25 cellular contexts compared by ENCODE assay signal in genomic region chr9:9820411-9820810, GRCh38.
"Had no signal": no experiment of that assay in that cellular context is flagged by ENCODE, and none has a peak within 500 bp of the region (broad histone marks: within the 10 kb centered on the region; RNA-seq: fewer than 3 reads in every experiment).

No MANE protein-coding gene starts in this region.

- H3K4me3 ChIP-seq: adrenal gland, body of pancreas, esophagus muscularis mucosa, left lung, neural progenitor cell, spleen, upper lobe of right lung had no signal

- H2AFZ ChIP-seq: neural progenitor cell had no signal

- H3K27me3 Mint-ChIP-seq: activated B cell treated with CpG ODN at 0.5 μM for 24 hours; activated CD4-positive, alpha-beta T cell treated with anti-CD3 and anti-CD28 coated beads for 36 hours; activated naive CD8-positive, alpha-beta T cell; effector memory CD8-positive, alpha-beta T cell had no signal

- H3K9me3 Mint-ChIP-seq: activated T-helper 2 cell treated with anti-CD3 and anti-CD28 coated beads, Interferon-gamma antibody, Interleukin-2, Interleukin-4, amounts not matched to agents 10 μg/mL and 5 μg/mL and 100 μg/mL, durations not matched to agents 14 hours and 24 hours and 36 hours; neural progenitor cell had no signal

- H3K36me3 ChIP-seq: adrenal gland, esophagus muscularis mucosa, left lung, neural progenitor cell, spleen, upper lobe of right lung had no signal

- H3K27ac Mint-ChIP-seq: activated B cell treated with CpG ODN at 0.5 μM for 24 hours; activated CD4-positive, alpha-beta T cell treated with anti-CD3 and anti-CD28 coated beads for 36 hours; activated naive CD8-positive, alpha-beta T cell; activated T-helper 2 cell treated with anti-CD3 and anti-CD28 coated beads, Interferon-gamma antibody, Interleukin-2, Interleukin-4, amounts not matched to agents 10 μg/mL and 5 μg/mL and 100 μg/mL, durations not matched to agents 14 hours and 24 hours and 36 hours; effector memory CD8-positive, alpha-beta T cell; mesothelial cell of epicardium; naive thymus-derived CD8-positive, alpha-beta T cell; neural progenitor cell; T-helper 1 cell treated with Interleukin-12 subunit alpha and Interleukin-12 subunit beta and Interleukin-4 antibody, amounts not matched to agents 30 μg/mL and 1 μg/mL, for 36 hours had no signal

- H3K9me3 ChIP-seq: adrenal gland, body of pancreas, esophagus muscularis mucosa, left lung, upper lobe of right lung had no signal

- H3K36me3 Mint-ChIP-seq: activated naive CD8-positive, alpha-beta T cell; mesothelial cell of epicardium; naive thymus-derived CD8-positive, alpha-beta T cell; neural progenitor cell had no signal

- H3K4me2 ChIP-seq: neural progenitor cell had no signal

- H3K4me1 ChIP-seq: adrenal gland, body of pancreas, esophagus muscularis mucosa, left lung, neural progenitor cell, spleen, upper lobe of right lung had no signal

- H3K27me3 ChIP-seq: adrenal gland, body of pancreas, esophagus muscularis mucosa, left lung, neural progenitor cell, spleen, upper lobe of right lung had no signal

- H3K4me3 Mint-ChIP-seq: activated B cell treated with CpG ODN at 0.5 μM for 24 hours; activated CD4-positive, alpha-beta T cell treated with anti-CD3 and anti-CD28 coated beads for 36 hours; activated naive CD8-positive, alpha-beta T cell; activated T-cell treated with anti-CD3 and anti-CD28 coated beads, Interleukin-2, amount 50 U/mL, for 4 hours; effector memory CD8-positive, alpha-beta T cell; mesothelial cell of epicardium; naive thymus-derived CD8-positive, alpha-beta T cell; neural progenitor cell; T-helper 1 cell treated with Interleukin-12 subunit alpha and Interleukin-12 subunit beta and Interleukin-4 antibody, amounts not matched to agents 30 μg/mL and 1 μg/mL, for 36 hours had no signal

- H3K27ac ChIP-seq: adrenal gland, body of pancreas, esophagus muscularis mucosa, left lung, neural progenitor cell, spleen, upper lobe of right lung had no signal

- DNase-seq: activated B cell treated with CpG ODN at 0.5 μM for 24 hours; activated CD4-positive, alpha-beta T cell treated with anti-CD3 and anti-CD28 coated beads for 36 hours; activated CD4-positive, alpha-beta T cell treated with anti-CD3 and anti-CD28 coated beads, Interleukin-2, amount 50 U/mL, for 4 hours; activated CD8-positive, alpha-beta memory T cell treated with anti-CD3 and anti-CD28 coated beads, Interleukin-2, amount 50 U/mL, for 48 hours; activated naive CD4-positive, alpha-beta T cell; activated T-cell treated with anti-CD3 and anti-CD28 coated beads, Interleukin-2, amount 50 U/mL, for 4 hours; adrenal gland; body of pancreas; effector memory CD8-positive, alpha-beta T cell; foreskin fibroblast; kidney; left lung; naive thymus-derived CD8-positive, alpha-beta T cell; retina; spleen; stimulated activated CD4-positive, alpha-beta T cell treated with anti-CD3 and anti-CD28 coated beads, Interleukin-4, amount 100 ng/mL, for 24 hours; stimulated activated naive CD4-positive, alpha-beta T cell treated with Interleukin-2 at 50 U/mL for 16 hours; T1000; upper lobe of right lung had no signal

- H3K4me1 Mint-ChIP-seq: activated B cell treated with CpG ODN at 0.5 μM for 24 hours; activated CD4-positive, alpha-beta T cell treated with anti-CD3 and anti-CD28 coated beads for 36 hours; mesothelial cell of epicardium; naive thymus-derived CD8-positive, alpha-beta T cell; neural progenitor cell had no signal
